Comparison of ENCODE assay signal across 1 cellular context in genomic region chr1:71667224-71667623, GRCh38.
TF ChIP-seq lines count a peak whose summit lies in the region.

No MANE protein-coding gene starts in this region.

TF ChIP-seq in WTC11, 78 proteins besides CTCF, POLR2A, EP300 and RAD21 (continued from another document):
- TF ChIP-seq ZNF425 (CRISPR knock-in tag; conservative IDR thresholded peaks at IDR 0.05) (no peak), SP1 (CRISPR knock-in tag; conservative IDR thresholded peaks at IDR 0.05) (no peak), ESRRA (CRISPR knock-in tag; IDR thresholded peaks at IDR 0.05; ENCODE audit: borderline replicate concordance) (no peak)
TF ChIP-seq in WTC11: peak in this region for 0.
